Comparison of ENCODE assay signal across 9 cellular contexts in the genomic region with DNA sequence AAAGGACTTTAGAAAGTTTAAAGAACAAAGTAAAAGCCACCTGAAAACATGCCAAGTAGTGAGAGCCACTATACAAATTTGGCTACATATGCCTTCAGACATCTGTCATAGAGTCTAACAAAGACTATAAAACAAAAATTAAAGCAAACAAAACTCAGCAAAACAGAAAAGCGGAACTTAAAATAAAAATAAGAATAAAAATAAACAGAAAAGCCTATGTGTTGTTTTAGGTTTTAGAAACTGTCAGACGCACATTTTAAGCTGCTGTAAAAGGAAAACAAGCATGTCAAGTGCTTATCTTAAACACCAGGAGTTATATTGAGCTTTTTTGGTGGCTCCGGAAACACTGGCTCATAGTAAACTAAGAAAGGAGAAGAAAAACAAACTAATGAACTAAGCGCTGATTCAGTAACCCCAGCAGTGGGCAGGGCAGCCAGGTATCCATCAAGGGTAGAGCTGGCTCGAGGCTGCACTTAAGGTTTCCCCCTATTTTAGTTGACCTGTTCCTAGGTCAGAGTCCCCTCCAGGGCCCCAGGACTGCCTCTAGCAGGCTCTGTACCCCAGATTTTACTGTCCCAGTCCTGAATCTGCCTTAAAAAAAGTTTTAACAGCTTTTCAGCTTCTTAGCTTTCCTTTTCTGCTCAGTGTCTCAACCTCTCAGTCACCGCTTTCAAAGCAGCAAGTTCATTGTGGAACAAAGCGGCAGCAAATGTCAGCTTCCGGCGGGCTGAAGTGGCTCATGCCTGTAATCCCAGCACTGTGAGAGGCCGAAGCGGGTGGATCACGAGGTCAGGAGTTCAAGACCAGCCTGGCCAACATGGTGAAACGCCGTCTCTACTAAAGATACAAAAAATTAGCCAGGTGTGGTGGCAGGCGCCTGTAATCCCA. TPM values are rescaled to one million over a fixed set of nuclear protein-coding genes. Genes with fewer than 3 reads are reported as not detected.
A peak's percentile ranks its signal among the peaks of the same experiment; 100 is the strongest.
DNase-seq lines count a peak whose midpoint lies in the region; ATAC-seq and TF ChIP-seq lines count a peak whose summit lies in the region.
"Had no signal": no experiment of that assay in that cellular context is flagged by ENCODE, and none has a peak within 500 bp of the region (broad histone marks: within the 10 kb centered on the region; RNA-seq: fewer than 3 reads in every experiment).

No MANE protein-coding gene starts in this region.

- H3K4me1 ChIP-seq in IMR-90 (ENCODE audit: control insufficient read depth, insufficient read depth, low read length) (peaks cover 5% of the 10 kb centered on the region; the same call in 1 of the 2 replicates), left lung (peaks cover 0 to 14% of the 10 kb centered on the region in 2 donors), tibial artery (peaks cover 0 to 42% (median 8%) of the 10 kb centered on the region in 4 donors)

- peak overlapping the region; percentile 9; the same call in 1 of the 2 replicates for H3K9ac ChIP-seq in IMR-90 (ENCODE audit: low read depth, low read length)

- DNase-seq in DMS 273 (lab: John Stamatoyannopoulos, UW; ENCODE audit: unreplicated experiment), result peak; percentile 65
- peak; percentile 33 for DNase-seq in IMR-90
- DNase-seq in activated T-cell treated with anti-CD3 and anti-CD28 coated beads, Interleukin-2, amount 50 U/mL, for 24 hours, result peak; percentile 60
- DNase-seq in left lung, result peak; percentile 54 to 81
- DNase-seq in tibial artery, result peak in 1 of 2 donors; percentile 74
- DNase-seq in MV-4-11 (lab: John Stamatoyannopoulos, UW), result no peak
- no peak for DNase-seq in NCI-H2227 treated with DMSO at 0.1 percent for 48 hours (lab: John Stamatoyannopoulos, UW)
- DNase-seq: heart left ventricle had no signal

- no peak overlapping the region for H3K23ac ChIP-seq in IMR-90 (ENCODE audit: low read depth, low read length)

- H3K27ac ChIP-seq in IMR-90 (ENCODE audit: insufficient read depth, low read length) (no peak overlapping the region), left lung (peak overlapping the region; percentile 83 to 92), tibial artery (peak overlapping the region; percentile 82 to 84)

- H4K5ac ChIP-seq in IMR-90 (ENCODE audit: low read depth, low read length), result no peak overlapping the region

- peak overlapping the region; percentile 72 for H3K4me2 ChIP-seq in IMR-90 (ENCODE audit: low read depth, low read length)

- H3K36me3 Mint-ChIP-seq in activated T-cell treated with anti-CD3 and anti-CD28 coated beads, Interleukin-2, amount 50 U/mL, for 24 hours (ENCODE audit: low read depth), result peaks cover 5% of the 10 kb centered on the region

- peak overlapping the region; percentile 41 for H3K4me3 Mint-ChIP-seq in activated T-cell treated with anti-CD3 and anti-CD28 coated beads, Interleukin-2, amount 50 U/mL, for 24 hours

- BruUV-seq in IMR-90 (replicated peaks; lab: Mats Ljungman, UMichigan), result no TSS peak

- intact Hi-C loops in IMR-90 (cut with micrococcal nuclease) (no loop called here), left lung (cut with DNase I) (no loop called here), tibial artery (cut with DNase I; ENCODE audit: low total_unique reads) (no loop called here)

- no peaks in the 10 kb centered on the region for H3K79me1 ChIP-seq in IMR-90 (ENCODE audit: low read depth in 1 of 2, low read length in 2 of 2)

- dilution Hi-C loops in IMR-90 (cut with HindIII; ENCODE audit: low sequenced_read_pairs, unreplicated experiment), result no loop called here

- H3K9me3 Mint-ChIP-seq in activated T-cell treated with anti-CD3 and anti-CD28 coated beads, Interleukin-2, amount 50 U/mL, for 24 hours, result no peaks in the 10 kb centered on the region

- no peak overlapping the region for H3K14ac ChIP-seq in IMR-90 (replicated peaks; ENCODE audit: low read depth, low read length)

- in situ Hi-C loops in IMR-90 (cut with MboI; ENCODE audit: low sequenced_read_pairs), result no loop called here

- 43% methylated on average over 6 of the region's 15 CpGs; no CpG with 5 or more reads in 1 of the 2 experiments for WGBS in IMR-90 (ENCODE audit: extremely low coverage in 2 of 2, insufficient read length in 1 of 2), 2 experiments

- CTCF ChIA-PET in IMR-90 (lab: Yijun Ruan, JAX), result interaction anchor here (1.0 to 1.2 kb wide), 2 partner anchors 10 to 20 kb away, joined by 3 to 6 read pairs; no protein-coding TSS in a partner anchor

- H2AK9ac ChIP-seq in IMR-90 (replicated peaks; ENCODE audit: low read depth, low read length, poor library complexity), result no peak overlapping the region

- TF ChIP-seq POLR2A in IMR-90 (IDR thresholded peaks at IDR 0.05; ENCODE audit: low read depth, low read length), result no peak

- no peak overlapping the region for H2BK15ac ChIP-seq in IMR-90 (ENCODE audit: low read depth, low read length)

- no peaks in the 10 kb centered on the region for H3K9me1 ChIP-seq in IMR-90 (ENCODE audit: insufficient read depth, low read length)

- no peaks in the 10 kb centered on the region for H3K27me3 Mint-ChIP-seq in activated T-cell treated with anti-CD3 and anti-CD28 coated beads, Interleukin-2, amount 50 U/mL, for 24 hours

- peak overlapping the region; percentile 24 for H2AFZ ChIP-seq in IMR-90 (replicated peaks; ENCODE audit: low read length, poor library complexity)

- H3K27ac Mint-ChIP-seq in activated T-cell treated with anti-CD3 and anti-CD28 coated beads, Interleukin-2, amount 50 U/mL, for 24 hours, result peak overlapping the region; percentile 89

- H3K4me3 ChIP-seq in IMR-90 (ENCODE audit: insufficient read depth, low read depth, low read length), result no peak overlapping the region
- H3K4me3 ChIP-seq in left lung, result peak overlapping the region in 1 of 2 donors; percentile 25
- H3K4me3 ChIP-seq in tibial artery, result peak overlapping the region; percentile 26 to 33

- TF ChIP-seq CTCF in IMR-90 (conservative IDR thresholded peaks at IDR 0.05; ENCODE audit: low read depth, low read length), result no peak
- no peak for TF ChIP-seq CTCF in left lung (IDR thresholded peaks at IDR 0.05)
- no peak for TF ChIP-seq CTCF in tibial artery (IDR thresholded peaks at IDR 0.05)

- no peak overlapping the region for H3K18ac ChIP-seq in IMR-90 (ENCODE audit: low read depth, low read length)

- H3K4me1 Mint-ChIP-seq in activated T-cell treated with anti-CD3 and anti-CD28 coated beads, Interleukin-2, amount 50 U/mL, for 24 hours (ENCODE audit: low read depth), result peaks cover 19% of the 10 kb centered on the region

- H2BK120ac ChIP-seq in IMR-90 (ENCODE audit: low read depth, low read length), result no peak overlapping the region

- H2BK20ac ChIP-seq in IMR-90 (ENCODE audit: low read depth, low read length), result no peak overlapping the region

- peaks cover 4% of the 10 kb centered on the region for H3K36me3 ChIP-seq in IMR-90 (ENCODE audit: control insufficient read depth, insufficient read depth, low read length)
- H3K36me3 ChIP-seq in left lung, result peaks cover 0 to 8% of the 10 kb centered on the region in 2 donors
- no peaks in the 10 kb centered on the region for H3K36me3 ChIP-seq in tibial artery

- TF ChIP-seq RAD21 in IMR-90 (IDR thresholded peaks at IDR 0.05; ENCODE audit: low read length), result no peak

- no peak overlapping the region for H4K91ac ChIP-seq in IMR-90 (ENCODE audit: insufficient read depth, low read depth, low read length)

- no peaks in the 10 kb centered on the region for H4K20me1 ChIP-seq in IMR-90 (ENCODE audit: insufficient read depth, low read length)

- POLR2A ChIA-PET in IMR-90 (lab: Charles Lee; ENCODE audit: unreplicated experiment), result no interaction called here

- H2AK5ac ChIP-seq in IMR-90 (ENCODE audit: low read depth, low read length), result no peak overlapping the region

- no peak overlapping the region for H3K4ac ChIP-seq in IMR-90 (ENCODE audit: low read depth, low read length)

- ATAC-seq in GM21381 (IDR thresholded peaks at IDR 0.05; ENCODE audit: unreplicated experiment) (peak; percentile 78), IMR-90 (ENCODE audit: low read depth) (peak; percentile 81), left lung (peak; percentile 89)

- no peaks in the 10 kb centered on the region for H3K27me3 ChIP-seq in IMR-90 (ENCODE audit: control insufficient read depth, insufficient read depth, low read length)
- no peaks in the 10 kb centered on the region for H3K27me3 ChIP-seq in left lung
- no peaks in the 10 kb centered on the region for H3K27me3 ChIP-seq in tibial artery
- H3K27me3 ChIP-seq: heart left ventricle had no signal

- H2BK5ac ChIP-seq in IMR-90 (ENCODE audit: low read depth, low read length, poor library complexity, severe bottlenecking), result no peak overlapping the region

- no peak overlapping the region; a peak in 1 of 4 replicates for H4K8ac ChIP-seq in IMR-90 (ENCODE audit: low read depth in 2 of 2, low read length in 2 of 2)

- no peak overlapping the region for H3K56ac ChIP-seq in IMR-90 (ENCODE audit: extremely low read depth, insufficient read depth, low read length)

- 0 out of 2 replicates have a peak, but pooled peaks cover 2% of the 10 kb centered on the region for H3K9me3 ChIP-seq in IMR-90 (ENCODE audit: control insufficient read depth, insufficient read depth, low read length)
- H3K9me3 ChIP-seq in left lung, result no peaks in the 10 kb centered on the region
- H3K9me3 ChIP-seq in tibial artery, result no peaks in the 10 kb centered on the region

TF ChIP-seq in IMR-90, 13 proteins besides CTCF, POLR2A, EP300 and RAD21 (continues in another document):
- TF ChIP-seq, protein P1, sequence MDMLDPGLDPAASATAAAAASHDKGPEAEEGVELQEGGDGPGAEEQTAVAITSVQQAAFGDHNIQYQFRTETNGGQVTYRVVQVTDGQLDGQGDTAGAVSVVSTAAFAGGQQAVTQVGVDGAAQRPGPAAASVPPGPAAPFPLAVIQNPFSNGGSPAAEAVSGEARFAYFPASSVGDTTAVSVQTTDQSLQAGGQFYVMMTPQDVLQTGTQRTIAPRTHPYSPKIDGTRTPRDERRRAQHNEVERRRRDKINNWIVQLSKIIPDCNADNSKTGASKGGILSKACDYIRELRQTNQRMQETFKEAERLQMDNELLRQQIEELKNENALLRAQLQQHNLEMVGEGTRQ (IDR thresholded peaks at IDR 0.05; ENCODE audit: low read depth, low read length), result no peak
- TF ChIP-seq RFX5 (IDR thresholded peaks at IDR 0.05; ENCODE audit: low read depth, low read length) (no peak), CEBPB (IDR thresholded peaks at IDR 0.05; ENCODE audit: low read depth, low read length) (no peak), BHLHE40 (IDR thresholded peaks at IDR 0.05; ENCODE audit: low read depth, low read length) (no peak), MXI1 (IDR thresholded peaks at IDR 0.05; ENCODE audit: borderline replicate concordance, low read depth, low read length) (no peak), CHD1 (IDR thresholded peaks at IDR 0.05; ENCODE audit: low read depth, low read length) (no peak), NFE2L2 (IDR thresholded peaks at IDR 0.05; ENCODE audit: low read depth, low read length) (no peak)

RNA-seq across cellular contexts. Expression of a gene that starts 15.3 kb away (rescaled TPM):
- total RNA-seq in IMR-90 (2012; rRNA removed) (13.9 and 14.2 TPM in 2 replicates), left lung (10 to 100 TPM; 37.6 to 37.9 TPM)
- 12.8 and 18.0 TPM in 2 replicates for polyA plus RNA-seq in IMR-90 (2012; rRNA removed)
- polyA plus RNA-seq in IMR-90 (2012; cell fraction: cytosol; rRNA removed), result 8.6 and 10.1 TPM in 2 replicates
- polyA plus RNA-seq in IMR-90 (2012; cell fraction: nucleus; rRNA removed; ENCODE audit: low replicate concordance), result 29.6 and 50.9 TPM in 2 replicates

RNA-seq across cellular contexts. Expression of a gene that starts 34.9 kb away (rescaled TPM):
- total RNA-seq in IMR-90 (2012; rRNA removed), result 38.9 and 61.4 TPM in 2 replicates
- polyA plus RNA-seq in IMR-90 (2012; rRNA removed), result 18.1 and 21.5 TPM in 2 replicates
- polyA plus RNA-seq in IMR-90 (2012; cell fraction: cytosol; rRNA removed), result 4.7 and 14.1 TPM in 2 replicates
- polyA plus RNA-seq in IMR-90 (2012; cell fraction: nucleus; rRNA removed; ENCODE audit: low replicate concordance), result 36.7 and 41.9 TPM in 2 replicates
- 10 to 100 TPM; 55.3 to 63.0 TPM for total RNA-seq in left lung

Comparison
In these comparisons a context has a peak if more than half of its experiments do, and no peak if none do; other contexts are left out.
1. DNase-seq: peak in DMS 273 (single experiment), IMR-90 (single experiment), activated T-cell treated with anti-CD3 and anti-CD28 coated beads, Interleukin-2, amount 50 U/mL, for 24 hours (single experiment) and left lung (2 of 2); none in MV-4-11 (single experiment) and NCI-H2227 treated with DMSO at 0.1 percent for 48 hours (single experiment).
2. Peak in every context shown above with its lines, with median percentiles within 50 percentile points of each other: ATAC-seq.